In genomic region chr9:95446984-95447383, GRCh38 we compare ENCODE assay signal across 12 cellular contexts.
A peak's percentile ranks its signal among the peaks of the same experiment; 100 is the strongest.
DNase-seq lines count a peak whose midpoint lies in the region; ATAC-seq and TF ChIP-seq lines count a peak whose summit lies in the region.
"Had no signal": no experiment of that assay in that cellular context is flagged by ENCODE, and none has a peak within 500 bp of the region (broad histone marks: within the 10 kb centered on the region; RNA-seq: fewer than 3 reads in every experiment).

No MANE protein-coding gene starts in this region.

- no peak for TF ChIP-seq CTCF in WTC11 (IDR thresholded peaks at IDR 0.05)
- TF ChIP-seq CTCF in spleen (IDR thresholded peaks at IDR 0.05 in 8 of 11, conservative IDR thresholded peaks at IDR 0.05 in 3 of 11), result no peak

- WGBS in trophoblast cell (ENCODE audit: extremely low coverage, insufficient coverage, insufficient read length), result no CpG with 5 or more reads among the region's 26 CpGs
- WGBS in spleen, 5 donors, result 95 to 98% (median 96%) methylated on average over 23 to 26 of the region's 26 CpGs

- no peak for TF ChIP-seq POLR2A in spleen (IDR thresholded peaks at IDR 0.05)

- H3K27me3 Mint-ChIP-seq in WTC11 (ENCODE audit: low read depth), result no peaks in the 10 kb centered on the region
- H3K27me3 Mint-ChIP-seq: CD4-positive, alpha-beta T cell had no signal

- no peak overlapping the region for H4K12ac ChIP-seq in trophoblast cell (ENCODE audit: low read depth, low read length)

- no peak overlapping the region for H3K4me3 Mint-ChIP-seq in WTC11
- H3K4me3 Mint-ChIP-seq: B cell; CD4-positive, alpha-beta T cell had no signal

- H3K4ac ChIP-seq in trophoblast cell (ENCODE audit: low read depth, low read length), result no peak overlapping the region

- peaks cover 66 to 84% (median 73%) of the 10 kb centered on the region in 11 experiments for H3K36me3 ChIP-seq in BLaER1 treated with 17β-estradiol and CSF1 and Interleukin-3, amounts not matched to agents 10 nM and 100 nM
- H3K36me3 ChIP-seq in trophoblast cell (ENCODE audit: control insufficient read depth in 1 of 2, insufficient read depth in 2 of 2, low read length in 2 of 2), result peaks cover 51 to 52% of the 10 kb centered on the region in 2 experiments
- peaks cover 0 to 78% (median 26%) of the 10 kb centered on the region in 6 donors for H3K36me3 ChIP-seq in spleen

- H3K79me2 ChIP-seq in trophoblast cell (ENCODE audit: control insufficient read depth, insufficient read depth, low read length, poor library complexity), result peaks cover 6% of the 10 kb centered on the region

- H4K91ac ChIP-seq in trophoblast cell (ENCODE audit: low read depth, low read length), result no peak overlapping the region

- H3K36me3 Mint-ChIP-seq in WTC11, result peaks cover 49% of the 10 kb centered on the region

- H3K4me1 Mint-ChIP-seq in WTC11, result peaks cover 47% of the 10 kb centered on the region
- H3K4me1 Mint-ChIP-seq: B cell had no signal

- H3K18ac ChIP-seq in trophoblast cell (ENCODE audit: low read length), result peak overlapping the region; percentile 37

- intact Hi-C loops in spleen (cut with DNase I; ENCODE audit: low total_unique reads), result no loop called here

- no peak overlapping the region for H3K27ac ChIP-seq in BLaER1 treated with 17β-estradiol and CSF1 and Interleukin-3, amounts not matched to agents 10 nM and 100 nM
- H3K27ac ChIP-seq in trophoblast cell (ENCODE audit: low read depth, low read length) (no peak overlapping the region), spleen (no peak overlapping the region)
- H3K27ac ChIP-seq: C4-2B had no signal

- H3K27ac Mint-ChIP-seq in WTC11, result no peak overlapping the region
- H3K27ac Mint-ChIP-seq: B cell; CD4-positive, alpha-beta T cell had no signal

- POLR2A ChIA-PET in WTC11 (lab: Charles Lee), result no interaction called here

- no peak for DNase-seq in WTC11 (ENCODE audit: low spot score)
- no peak for DNase-seq in trophoblast cell
- DNase-seq in medulla oblongata (ENCODE audit: extremely low spot score), result no peak
- no peak for DNase-seq in spleen
- DNase-seq: Caco-2; CD4-positive, alpha-beta T cell; GDM1; HCEC 1CT had no signal

- no peak overlapping the region for H2AFZ ChIP-seq in trophoblast cell (ENCODE audit: insufficient read depth, low read length, poor library complexity)

- H3K4me1 ChIP-seq in BLaER1 treated with 17β-estradiol and CSF1 and Interleukin-3, amounts not matched to agents 10 nM and 100 nM, result peaks cover 0 to 35% (median 24%) of the 10 kb centered on the region in 10 experiments; a peak in 18 of 20 replicates
- H3K4me1 ChIP-seq in trophoblast cell (ENCODE audit: control insufficient read depth in 1 of 2, insufficient read depth in 2 of 2, low read length in 2 of 2) (peaks cover 30 to 34% of the 10 kb centered on the region in 2 experiments), spleen (no peaks in the 10 kb centered on the region)
- H3K4me1 ChIP-seq: Caco-2 had no signal

- H2AK5ac ChIP-seq in trophoblast cell (ENCODE audit: low read length), result no peak overlapping the region

- no peak overlapping the region for H2BK120ac ChIP-seq in trophoblast cell (ENCODE audit: insufficient read depth, low read length, poor library complexity)

- no peak overlapping the region for H4K8ac ChIP-seq in trophoblast cell (ENCODE audit: low read depth, low read length)

- H2BK5ac ChIP-seq in trophoblast cell (ENCODE audit: low read depth, low read length, poor library complexity), result no peak overlapping the region

- H2BK12ac ChIP-seq in trophoblast cell (ENCODE audit: low read length), result no peak overlapping the region

- H3K4me2 ChIP-seq in BLaER1 treated with 17β-estradiol and CSF1 and Interleukin-3, amounts not matched to agents 10 nM and 100 nM, result peak overlapping the region in 6 of 11 experiments; percentile 47 to 79 (median 76); a peak in 12 of 22 replicates
- H3K4me2 ChIP-seq in trophoblast cell (ENCODE audit: low read length), result no peak overlapping the region

- H3K79me1 ChIP-seq in trophoblast cell (ENCODE audit: low read length), result peaks cover 29% of the 10 kb centered on the region

- peaks cover 0 to 51% (median 12%) of the 10 kb centered on the region in 11 experiments; a peak in 14 of 22 replicates for H4K20me1 ChIP-seq in BLaER1 treated with 17β-estradiol and CSF1 and Interleukin-3, amounts not matched to agents 10 nM and 100 nM

- peaks cover 0 to 8% (median 0%) of the 10 kb centered on the region in 11 experiments; a peak in 2 of 22 replicates for H3K27me3 ChIP-seq in BLaER1 treated with 17β-estradiol and CSF1 and Interleukin-3, amounts not matched to agents 10 nM and 100 nM
- H3K27me3 ChIP-seq in trophoblast cell (ENCODE audit: insufficient read depth, low read length), result no peaks in the 10 kb centered on the region
- H3K27me3 ChIP-seq in spleen (replicated peaks in 1 of 7), result peaks cover 0 to 17% (median 0%) of the 10 kb centered on the region in 7 donors

- H3K23ac ChIP-seq in trophoblast cell (ENCODE audit: low read length), result no peak overlapping the region

- H3K4me3 ChIP-seq in BLaER1 treated with 17β-estradiol and CSF1 and Interleukin-3, amounts not matched to agents 10 nM and 100 nM, result no peak overlapping the region
- H3K4me3 ChIP-seq in trophoblast cell (ENCODE audit: low read depth, low read length), result no peak overlapping the region
- no peak overlapping the region for H3K4me3 ChIP-seq in spleen

- 0 out of 22 replicates have a peak overlapping the region, but pooled peaks of 2 of the 11 experiments have one; percentile 47 to 51 for H3K9ac ChIP-seq in BLaER1 treated with 17β-estradiol and CSF1 and Interleukin-3, amounts not matched to agents 10 nM and 100 nM
- H3K9ac ChIP-seq in trophoblast cell (ENCODE audit: low read length), result no peak overlapping the region

- ATAC-seq in WTC11 (no peak), GM21390 (IDR thresholded peaks at IDR 0.05; ENCODE audit: unreplicated experiment) (no peak)

- no peak overlapping the region for H3K14ac ChIP-seq in trophoblast cell (ENCODE audit: low read length)

- no peaks in the 10 kb centered on the region for H3K9me3 ChIP-seq in BLaER1 treated with 17β-estradiol and CSF1 and Interleukin-3, amounts not matched to agents 10 nM and 100 nM (replicated peaks in 1 of 11)
- peaks cover 6% of the 10 kb centered on the region for H3K9me3 ChIP-seq in trophoblast cell (ENCODE audit: insufficient read depth, low read depth, low read length)
- no peaks in the 10 kb centered on the region for H3K9me3 ChIP-seq in spleen
- H3K9me3 ChIP-seq: Caco-2 had no signal

- H3K9me3 Mint-ChIP-seq in WTC11, result no peaks in the 10 kb centered on the region
- H3K9me3 Mint-ChIP-seq: CD4-positive, alpha-beta T cell had no signal

- CTCF ChIA-PET in WTC11 (lab: Charles Lee), result no interaction called here

TF ChIP-seq in WTC11, 78 proteins besides CTCF, POLR2A, EP300 and RAD21:
- TF ChIP-seq TEAD1 (CRISPR knock-in tag; IDR thresholded peaks at IDR 0.05), result no peak
- TF ChIP-seq HMGXB4 (CRISPR knock-in tag; IDR thresholded peaks at IDR 0.05), result 0 out of 2 replicates have a peak, but pooled peaks have one; percentile 21
